Comparison of ENCODE assay signal across 8 cellular contexts in genomic region chr7:155002411-155003214, GRCh38. TPM values are rescaled to one million over a fixed set of nuclear protein-coding genes. Genes with fewer than 3 reads are reported as not detected.
DNase-seq lines count a peak whose midpoint lies in the region; ATAC-seq and TF ChIP-seq lines count a peak whose summit lies in the region.

TSS of gene PAXIP1 (minus strand) at chr7:155003124. CDS start at chr7:155002929, 195 bp downstream.

- H3K9me3 Mint-ChIP-seq in naive B cell: no peaks in the 10 kb centered on the region

- no peaks in the 10 kb centered on the region for H3K27me3 Mint-ChIP-seq in naive B cell

- no peak for TF ChIP-seq POLR2A in erythroblast (IDR thresholded peaks at IDR 0.05; ENCODE audit: low read length)

- DNase-seq in AG08395 (ENCODE audit: low spot score) (peak; percentile 63), NCI-H2107 treated with DMSO at 0.1 percent for 48 hours (lab: John Stamatoyannopoulos, UW; ENCODE audit: unreplicated experiment) (peak; percentile 22), erythroblast (lab: John Stamatoyannopoulos, UW) (peak; percentile 86 to 91), naive B cell (peak; percentile 79), stromal cell of bone marrow (ENCODE audit: low read depth) (peak; percentile 5)
- DNase-seq in activated CD8-positive, alpha-beta memory T cell treated with anti-CD3 and anti-CD28 coated beads for 48 hours (ENCODE audit: low read depth in 2 of 3, low spot score in 2 of 3): peak in 2 of 3 experiments; percentile 7 to 56

- H3K4me3 Mint-ChIP-seq in naive B cell: peak within 1 kb of the TSS; percentile 86 to 99 (median 96)

- H3K27ac Mint-ChIP-seq in naive B cell: peak within 1 kb of the TSS; percentile 84 to 97 (median 90)

- ATAC-seq in GM18502 (IDR thresholded peaks at IDR 0.05; ENCODE audit: poor library complexity, unreplicated experiment) (peak; percentile 69), HG02884 (IDR thresholded peaks at IDR 0.05; ENCODE audit: unreplicated experiment) (peak; percentile 53), naive B cell (ENCODE audit: low read depth in 2 of 2) (peak; percentile 65 to 74)

- H3K4me1 Mint-ChIP-seq in naive B cell: peaks cover 9 to 12% (median 10%) of the 10 kb centered on the region in 3 donors

- no peaks in the 10 kb centered on the region for H3K36me3 Mint-ChIP-seq in naive B cell

RNA-seq across cellular contexts. Expression of gene PAXIP1, which starts in this region (rescaled TPM):
- polyA plus RNA-seq in naive B cell (ENCODE audit: low read depth in 6 of 6): 1 to 10 TPM; 1.4 to 2.7 (median 2.0) TPM

Comparison
In these comparisons a context has a peak if more than half of its experiments do, and no peak if none do; other contexts are left out.
1. Peak in every context shown above with its lines: DNase-seq and ATAC-seq.
2. DNase-seq: peak in every context shown above with its lines; median percentile 88 in erythroblast; 79 in naive B cell; 63 in AG08395; 32 in activated CD8-positive, alpha-beta memory T cell treated with anti-CD3 and anti-CD28 coated beads for 48 hours; 22 in NCI-H2107 treated with DMSO at 0.1 percent for 48 hours; 5 in stromal cell of bone marrow.